ENCODE assay signal across 8 cellular contexts in genomic region chr13:27792393-27793218, GRCh38. TPM values are rescaled to one million over a fixed set of nuclear protein-coding genes. Genes with fewer than 3 reads are reported as not detected.
DNase-seq lines count a peak whose midpoint lies in the region; ATAC-seq, FAIRE-seq and TF ChIP-seq lines count a peak whose summit lies in the region.

Gene GSX1, plus strand, starts transcription at chr13:27792483. Its CDS starts 208 bp downstream, at chr13:27792691.

- H3K9ac ChIP-seq in K562 (ENCODE audit: insufficient read depth in 1 of 2, low read depth in 2 of 2, low read length in 2 of 2) (no peak within 1 kb of the TSS), iPS-20b (ENCODE audit: low read depth, low read length) (no peak within 1 kb of the TSS)

- TF ChIP-seq EP300 in K562 (IDR thresholded peaks at IDR 0.05; ENCODE audit: low read length): no peak

- DNase-seq in GM12891 (ENCODE audit: insufficient read length, low spot score) (peak; percentile 53), Panc1 (ENCODE audit: low read depth, low spot score) (no peak), K562 (ENCODE audit: extremely low read depth in 1 of 4, low spot score in 3 of 4) (peak in 3 of 4 experiments; percentile 17 to 21 (median 20)), gastrocnemius medialis (peak in 1 of 2 donors; percentile 19), NCI-H1694 (lab: John Stamatoyannopoulos, UW) (no peak)

- no peak within 1 kb of the TSS for H3K4me2 ChIP-seq in K562 (ENCODE audit: insufficient read depth, low read length)

- peaks cover 10% of the 10 kb centered on the region for H3K4me1 ChIP-seq in Panc1 (ENCODE audit: control insufficient read depth, insufficient read depth, low read length)
- H3K4me1 ChIP-seq in K562 (replicated peaks in 1 of 2; ENCODE audit: control insufficient read depth in 2 of 2, insufficient read depth in 2 of 2, low read length in 2 of 2): peaks cover 0 to 6% of the 10 kb centered on the region in 2 experiments; a peak in 2 of 5 replicates
- peaks cover 14% of the 10 kb centered on the region; the same call in 1 of the 2 replicates for H3K4me1 ChIP-seq in iPS-20b (ENCODE audit: insufficient read depth, low read length)
- peaks cover 20 to 34% of the 10 kb centered on the region in 2 donors for H3K4me1 ChIP-seq in gastrocnemius medialis

- 38% methylated on average over 21 of the region's 87 CpGs for WGBS in K562 (ENCODE audit: insufficient coverage, low coverage, missing lambda C conversion rate)

- H3K9me1 ChIP-seq in K562 (ENCODE audit: control insufficient read depth, insufficient read depth, low read length): no peaks in the 10 kb centered on the region

- POLR2A ChIA-PET in Panc1 (lab: Charles Lee) (no interaction called here), K562 (lab: Yijun Ruan, JAX) (no interaction called here)

- H3K36me3 ChIP-seq in Panc1 (ENCODE audit: control insufficient read depth, insufficient read depth, low read length): no peaks in the 10 kb centered on the region; the same call in 1 of the 2 replicates
- no peaks in the 10 kb centered on the region for H3K36me3 ChIP-seq in K562 (ENCODE audit: control insufficient read depth, insufficient read depth, low read length)
- H3K36me3 ChIP-seq in iPS-20b (ENCODE audit: insufficient read depth, low read depth, low read length): no peaks in the 10 kb centered on the region
- H3K36me3 ChIP-seq in gastrocnemius medialis: no peaks in the 10 kb centered on the region

- peak within 1 kb of the TSS; percentile 18 to 38; a peak in 3 of 4 replicates for H3K4me3 ChIP-seq in Panc1 (ENCODE audit: low read depth in 2 of 2, low read length in 2 of 2)
- H3K4me3 ChIP-seq in K562: no peak within 1 kb of the TSS
- peak within 1 kb of the TSS; percentile 9; the same call in 1 of the 2 replicates for H3K4me3 ChIP-seq in iPS-20b (ENCODE audit: low read length)
- peak within 1 kb of the TSS; percentile 22 to 50 (median 36) for H3K4me3 ChIP-seq in gastrocnemius medialis

- H4K20me1 ChIP-seq in K562 (replicated peaks; ENCODE audit: control insufficient read depth, insufficient read depth, low read length): no peaks in the 10 kb centered on the region

- H3K27ac ChIP-seq in Panc1 (ENCODE audit: low read length) (no peak within 1 kb of the TSS), K562 (ENCODE audit: extremely low read depth, low read depth, low read length) (no peak within 1 kb of the TSS), iPS-20b (ENCODE audit: low read length) (no peak within 1 kb of the TSS), gastrocnemius medialis (no peak within 1 kb of the TSS)

- no peak for TF ChIP-seq CTCF in Panc1 (IDR thresholded peaks at IDR 0.05)
- no peak for TF ChIP-seq CTCF in K562 (IDR thresholded peaks at IDR 0.05 in 2 of 3, conservative IDR thresholded peaks at IDR 0.05 in 1 of 3; ENCODE audit: insufficient read depth in 2 of 3, low read depth in 1 of 3, low read length in 3 of 3)
- no peak for TF ChIP-seq CTCF in gastrocnemius medialis (IDR thresholded peaks at IDR 0.05 in 4 of 5, conservative IDR thresholded peaks at IDR 0.05 in 1 of 5)

- BruUV-seq in Panc1 (replicated peaks; lab: Mats Ljungman, UMichigan) (no TSS peak), K562 (replicated peaks; lab: Mats Ljungman, UMichigan) (no TSS peak)

- in situ Hi-C loops in Panc1 (cut with HindIII; ENCODE audit: low pct_unique_long_range_greater_than_20kb, low sequenced_read_pairs): no loop called here
- in situ Hi-C loops in K562 (cut with MboI): no loop called here
- in situ Hi-C loops in gastrocnemius medialis (cut with MboI; ENCODE audit: low sequenced_read_pairs in 4 of 4): no loop called here

- ATAC-seq in Panc1 (peak; percentile 69; the same call in 1 of the 2 replicates), K562 (peak; percentile 62; the same call in 2 of the 3 replicates), gastrocnemius medialis (peak in 1 of 2 donors; percentile 39), HG03432 (IDR thresholded peaks at IDR 0.05; ENCODE audit: unreplicated experiment) (no peak), GM21529 (IDR thresholded peaks at IDR 0.05; ENCODE audit: unreplicated experiment) (no peak)

- H3K27me3 ChIP-seq in Panc1 (ENCODE audit: control insufficient read depth, insufficient read depth, low read length) (peaks cover 19% of the 10 kb centered on the region), K562 (ENCODE audit: control insufficient read depth in 2 of 2, insufficient read depth in 2 of 2, low read length in 2 of 2) (peaks cover 26 to 76% of the 10 kb centered on the region in 2 experiments), iPS-20b (ENCODE audit: insufficient read depth, low read length) (peaks cover 100% of the 10 kb centered on the region), gastrocnemius medialis (peaks cover 91 to 100% (median 95%) of the 10 kb centered on the region in 3 donors)

- intact Hi-C loops in Panc1 (cut with micrococcal nuclease; ENCODE audit: unreplicated experiment): no loop called here
- intact Hi-C loops in K562 (cut with micrococcal nuclease): no loop called here
- intact Hi-C loops in gastrocnemius medialis (cut with DNase I; ENCODE audit: low total_unique reads): loop anchor here (10.0 kb wide), 1 partner anchor 128 kb away; no protein-coding TSS in a partner anchor

- H3K9me3 ChIP-seq in Panc1 (ENCODE audit: control insufficient read depth, insufficient read depth, low read depth, low read length) (no peaks in the 10 kb centered on the region), K562 (replicated peaks; ENCODE audit: control insufficient read depth, insufficient read depth, low read depth, low read length) (no peaks in the 10 kb centered on the region), iPS-20b (ENCODE audit: insufficient read depth, low read depth, low read length) (peaks cover 3% of the 10 kb centered on the region; the same call in 1 of the 2 replicates), gastrocnemius medialis (no peaks in the 10 kb centered on the region)

- CTCF ChIA-PET in Panc1 (lab: Charles Lee) (no interaction called here), K562 (lab: Yijun Ruan, JAX; ENCODE audit: low intra/inter-chr PET ratio) (no interaction called here)

- no peak for FAIRE-seq in GM12891 (lab: Jason Lieb, UNC)
- no peak for FAIRE-seq in K562 (lab: Jason Lieb, UNC)

- H2AFZ ChIP-seq in K562 (ENCODE audit: low read depth, low read length): no peak within 1 kb of the TSS

- no peak for TF ChIP-seq RAD21 in K562 (CRISPR knock-in tag; conservative IDR thresholded peaks at IDR 0.05 in 1 of 2, IDR thresholded peaks at IDR 0.05 in 1 of 2)

- H3K79me2 ChIP-seq in K562 (ENCODE audit: control insufficient read depth, insufficient read depth, low read length): no peaks in the 10 kb centered on the region

- no peak for TF ChIP-seq POLR2A in GM12891 (IDR thresholded peaks at IDR 0.05; ENCODE audit: low read depth, low read length)
- TF ChIP-seq POLR2A in K562 (conservative IDR thresholded peaks at IDR 0.05): no peak
- TF ChIP-seq POLR2A in gastrocnemius medialis (IDR thresholded peaks at IDR 0.05): no peak

TF ChIP-seq in GM12891, 5 proteins besides CTCF, POLR2A, EP300 and RAD21:
- TF ChIP-seq TAF1 (IDR thresholded peaks at IDR 0.05; ENCODE audit: low read depth, low read length) (no peak), SPI1 (IDR thresholded peaks at IDR 0.05; ENCODE audit: low read depth, low read length) (no peak), PAX5 (IDR thresholded peaks at IDR 0.05; ENCODE audit: insufficient read depth, low read length, severe bottlenecking) (no peak), POU2F2 (IDR thresholded peaks at IDR 0.05; ENCODE audit: low read depth, low read length) (no peak), POLR2AphosphoS5 (IDR thresholded peaks at IDR 0.05; ENCODE audit: low read depth, low read length) (no peak)

TF ChIP-seq in K562, 482 proteins besides CTCF, POLR2A, EP300 and RAD21 (continues in another document):
- TF ChIP-seq E2F5 (CRISPR knock-in tag; IDR thresholded peaks at IDR 0.05): no peak
- peak; percentile 76 for TF ChIP-seq EHMT2 (IDR thresholded peaks at IDR 0.05)
- no peak for TF ChIP-seq SREBF2 (CRISPR knock-in tag; IDR thresholded peaks at IDR 0.05)

RNA-seq across cellular contexts. Expression of gene GSX1, which starts in this region (rescaled TPM):
- polyA plus RNA-seq in GM12891 (2012; ENCODE audit: low read depth, missing spikeins): not detected
- total RNA-seq in Panc1 (2021; ENCODE audit: unreplicated experiment) (not detected), K562 (2014; rRNA removed) (not detected in 2 replicates), K562 (2014; rRNA removed; fragmentation: Illumina TruSeq; extraction: Trizol) (not detected in 2 replicates), K562 (2015; rRNA removed; fragmentation: Illumina TruSeq; extraction: Trizol) (not detected in 2 replicates), K562 (2021) (not detected in 2 replicates), gastrocnemius medialis (not detected)
- polyA plus RNA-seq in Panc1 (2012; ENCODE audit: insufficient read length): not detected
- not detected in 2 replicates for total RNA-seq in K562 (2011; cell fraction: chromatin; rRNA removed; ENCODE audit: low replicate concordance)
- total RNA-seq in K562 (2011; cell fraction: nucleolus; rRNA removed): not detected in 2 replicates
- total RNA-seq in K562 (2011; cell fraction: nucleoplasm; rRNA removed): not detected in 2 replicates
- polyA plus RNA-seq in K562 (2011; rRNA removed) (not detected in 2 replicates), K562 (2014; fragmentation: Illumina TruSeq; extraction: Trizol) (not detected in 2 replicates), K562 (2014; fragmentation: Nextera tagmentation; extraction: Ambion mirVana) (not detected), K562 (2014; rRNA removed) (not detected in 2 replicates)
- polyA plus RNA-seq in K562 (2011; cell fraction: cytosol; rRNA removed): not detected in 2 replicates
- polyA plus RNA-seq in K562 (2011; cell fraction: nucleus; rRNA removed): not detected in 2 replicates
- not detected in 2 replicates for polyA plus RNA-seq in K562 (2012)
- polyA minus RNA-seq in K562 (2011; rRNA and poly(A)+ RNA removed): not detected in 2 replicates
- not detected in 2 replicates for polyA minus RNA-seq in K562 (2011; cell fraction: cytosol; rRNA and poly(A)+ RNA removed)
- polyA minus RNA-seq in K562 (2011; cell fraction: nucleus; rRNA and poly(A)+ RNA removed): not detected in 2 replicates

Comparison
In these comparisons a context has a peak if more than half of its experiments do, and no peak if none do; other contexts are left out.
1. Peak in ATAC-seq and H3K4me3 ChIP-seq in Panc1; RNA of the gene not detected or under 1 TPM.
2. Peak in DNase-seq and ATAC-seq in K562; RNA of the gene not detected or under 1 TPM.